Comparison of ENCODE assay signal across 1 cellular context in genomic region chr19:35425682-35426081, GRCh38.
TF ChIP-seq lines count a peak whose summit lies in the region.

No MANE protein-coding gene starts in this region.

TF ChIP-seq in HepG2, 621 proteins besides CTCF, POLR2A, EP300 and RAD21:
- TF ChIP-seq SPEN (CRISPR knock-in tag; IDR thresholded peaks at IDR 0.05; ENCODE audit: low read depth) (0 out of 2 replicates have a peak, but pooled peaks have one; percentile 27), ZBTB2 (CRISPR knock-in tag; IDR thresholded peaks at IDR 0.05; ENCODE audit: low read depth) (no peak)
